ENCODE assay signal across 8 cellular contexts in the genomic region with DNA sequence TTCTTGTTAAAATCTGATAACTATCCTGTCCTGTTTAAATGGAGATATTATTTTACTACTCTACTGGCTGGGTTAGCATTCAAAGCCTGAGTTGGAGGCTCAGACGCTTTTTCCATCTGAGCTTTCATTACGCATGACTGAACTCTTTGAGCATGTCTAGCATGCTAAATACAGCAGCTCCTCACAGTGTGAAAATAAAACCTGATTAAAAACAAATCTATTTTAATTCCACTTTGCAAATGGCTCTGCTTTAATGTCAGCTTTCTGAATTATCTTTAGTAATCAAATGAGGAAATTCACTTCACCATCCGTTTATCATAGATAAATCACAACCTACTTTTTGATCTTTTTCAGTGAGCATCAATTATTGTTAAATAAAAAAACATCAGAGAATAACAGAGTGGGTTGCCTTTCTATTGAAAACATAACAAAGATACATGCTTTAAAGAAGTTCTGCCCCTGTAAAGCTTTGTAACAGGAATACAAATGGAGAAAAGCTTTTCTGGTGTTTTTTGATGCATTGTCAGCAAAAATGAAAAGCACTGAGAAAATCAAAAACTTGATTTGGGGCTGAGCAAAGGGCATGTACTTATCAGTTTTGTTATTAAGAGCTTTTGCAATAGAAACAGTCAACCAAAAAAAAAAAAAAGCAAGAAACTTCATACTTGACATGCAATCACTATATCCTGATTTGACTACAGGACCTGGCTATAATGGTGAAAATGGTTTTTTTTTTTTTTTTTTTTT. TPM values are rescaled to one million over a fixed set of nuclear protein-coding genes. Genes with fewer than 3 reads are reported as not detected.
DNase-seq lines count a peak whose midpoint lies in the region; ATAC-seq and TF ChIP-seq lines count a peak whose summit lies in the region.

No MANE protein-coding gene starts in this region.

- no peak for TF ChIP-seq EP300 in tibial nerve (IDR thresholded peaks at IDR 0.05)

- peak overlapping the region; percentile 53 for H3K9ac ChIP-seq in SK-N-MC (ENCODE audit: insufficient read length)

- no peak overlapping the region for H3K4me3 ChIP-seq in heart left ventricle
- peak overlapping the region; percentile 71 for H3K4me3 ChIP-seq in SK-N-MC
- H3K4me3 ChIP-seq in tibial nerve = no peak overlapping the region

- DNase-seq in heart left ventricle = no peak
- no peak for DNase-seq in left ventricle myocardium superior
- no peak for DNase-seq in SK-N-MC (ENCODE audit: low read depth, low spot score)
- peak; percentile 80 for DNase-seq in left kidney (ENCODE audit: low read depth, low spot score)
- DNase-seq in superior temporal gyrus (ENCODE audit: extremely low spot score) = peak; percentile 88
- DNase-seq in HuH-7 (ENCODE audit: low spot score) = no peak
- no peak for DNase-seq in tibial nerve (ENCODE audit: low spot score in 2 of 2)

- H3K36me3 ChIP-seq in heart left ventricle (no peaks in the 10 kb centered on the region), SK-N-MC (ENCODE audit: insufficient read depth, low read length) (no peaks in the 10 kb centered on the region), tibial nerve (no peaks in the 10 kb centered on the region)

- ATAC-seq in heart left ventricle (no peak), left ventricle myocardium superior (no peak), GM21723 (IDR thresholded peaks at IDR 0.05; ENCODE audit: unreplicated experiment) (no peak)

- H3K27me3 ChIP-seq in heart left ventricle (no peaks in the 10 kb centered on the region), tibial nerve (no peaks in the 10 kb centered on the region)

- 42 to 53% (median 49%) methylated on average over 3 of the region's 3 CpGs for WGBS in heart left ventricle, 4 donors
- 33 to 47% methylated on average over 3 of the region's 3 CpGs for WGBS in tibial nerve, 2 donors

- peak overlapping the region in 9 of 12 donors; percentile 4 to 62 (median 36) for H3K27ac ChIP-seq in heart left ventricle
- peak overlapping the region; percentile 86 for H3K27ac ChIP-seq in SK-N-MC
- peak overlapping the region in 2 of 4 donors; percentile 29 to 39 for H3K27ac ChIP-seq in tibial nerve

- H3K4me1 ChIP-seq in heart left ventricle (peaks cover 0 to 31% (median 17%) of the 10 kb centered on the region in 12 donors), tibial nerve (peaks cover 0 to 34% (median 17%) of the 10 kb centered on the region in 4 donors)

- no peak for TF ChIP-seq POLR2A in heart left ventricle (IDR thresholded peaks at IDR 0.05)
- no peak for TF ChIP-seq POLR2A in tibial nerve (IDR thresholded peaks at IDR 0.05)

- no peak for TF ChIP-seq CTCF in heart left ventricle (IDR thresholded peaks at IDR 0.05)
- no peak for TF ChIP-seq CTCF in tibial nerve (IDR thresholded peaks at IDR 0.05)

- H3K9me3 ChIP-seq in heart left ventricle (no peaks in the 10 kb centered on the region), SK-N-MC (ENCODE audit: low read depth, low read length) (no peaks in the 10 kb centered on the region), tibial nerve (no peaks in the 10 kb centered on the region)

- intact Hi-C loops in heart left ventricle (cut with DNase I) = loop anchor here in 1 of 10 donors (5.0 kb wide), 1 partner anchor 43 kb away; no protein-coding TSS in a partner anchor
- intact Hi-C loops in left ventricle myocardium superior (cut with micrococcal nuclease) = no loop called here

RNA-seq across cellular contexts. Expression of a gene that starts 3.5 kb away (rescaled TPM):
- total RNA-seq in heart left ventricle = 10 to 100 TPM; 18.3 to 41.5 (median 31.3) TPM
- 10 to 100 TPM; 11.0 to 20.2 TPM for polyA plus RNA-seq in heart left ventricle
- 20.5 TPM for total RNA-seq in left ventricle myocardium superior
- total RNA-seq in tibial nerve = 10 to 100 TPM; 67.9 to 87.0 (median 77.8) TPM

RNA-seq across cellular contexts. Expression of a gene that starts 36.5 kb away (rescaled TPM):
- total RNA-seq in heart left ventricle (1 to 10 TPM; 2.0 to 7.5 (median 3.8) TPM), left ventricle myocardium superior (6.0 TPM), tibial nerve (1 to 10 TPM; 1.1 to 2.5 (median 1.4) TPM)
- 1 to 10 TPM; 6.6 to 9.8 TPM for polyA plus RNA-seq in heart left ventricle

Comparison
In these comparisons a context has a peak if more than half of its experiments do, and no peak if none do; other contexts are left out.
1. DNase-seq: peak in left kidney (single experiment) and superior temporal gyrus (single experiment); none in heart left ventricle (0 of 5), left ventricle myocardium superior (single experiment), SK-N-MC (single experiment), HuH-7 (single experiment) and tibial nerve (0 of 2).